ENCODE assay signal across 8 cellular contexts in the genomic region with DNA sequence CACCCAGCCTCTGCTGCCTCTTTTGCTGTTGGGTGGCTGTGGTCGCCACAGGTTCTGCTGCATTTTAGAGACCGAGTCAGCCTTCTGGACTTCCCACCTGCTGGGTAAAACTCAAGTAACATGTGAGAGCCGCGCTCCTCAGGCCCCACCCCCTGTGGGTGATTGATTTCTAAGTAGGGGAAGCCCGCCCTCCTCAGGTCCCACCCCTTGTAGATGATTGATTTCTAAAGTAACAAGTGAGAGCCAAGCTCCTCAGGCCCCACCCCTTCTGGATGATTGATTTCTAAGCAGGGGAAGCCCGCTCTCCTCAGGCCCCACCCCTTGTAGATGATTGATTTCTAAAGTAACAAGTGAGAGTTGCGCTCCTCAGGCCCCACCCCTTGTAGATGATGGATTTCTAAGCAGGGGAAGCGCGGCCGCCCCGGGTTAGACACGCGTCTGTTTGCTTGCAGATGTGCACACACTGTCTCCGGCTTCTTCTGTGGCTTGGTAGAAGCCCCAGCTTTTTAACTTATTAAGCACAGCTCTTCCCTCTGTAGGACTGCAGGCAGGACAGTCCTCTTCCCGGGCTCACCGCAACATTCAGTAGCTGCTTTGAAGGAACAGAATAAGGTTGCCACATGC.
DNase-seq lines count a peak whose midpoint lies in the region; ATAC-seq and TF ChIP-seq lines count a peak whose summit lies in the region.

No MANE protein-coding gene starts in this region.

- no peaks in the 10 kb centered on the region for H3K36me3 ChIP-seq in CD8-positive, alpha-beta memory T cell (ENCODE audit: insufficient read depth, low read length)
- H3K36me3 ChIP-seq in NT2/D1 (ENCODE audit: insufficient read depth, insufficient read length, low read length) = no peaks in the 10 kb centered on the region

- H3K27me3 Mint-ChIP-seq in CD8-positive, alpha-beta memory T cell = peaks cover 1 to 19% of the 10 kb centered on the region in 2 donors

- no peak for TF ChIP-seq CTCF in epithelial cell of esophagus (IDR thresholded peaks at IDR 0.05; ENCODE audit: insufficient read depth, low read depth, low read length, missing control alignments)

- peak overlapping the region; percentile 71 for H3K4me3 ChIP-seq in CD8-positive, alpha-beta memory T cell (ENCODE audit: low read length)
- peak overlapping the region; percentile 58 for H3K4me3 ChIP-seq in NT2/D1 (ENCODE audit: insufficient read length, low read depth)
- H3K4me3 ChIP-seq in epithelial cell of esophagus (ENCODE audit: low read length) = peak overlapping the region; percentile 42

- DNase-seq in CD8-positive, alpha-beta memory T cell = peak; percentile 84 to 97 (median 93)
- DNase-seq in HS-27A (ENCODE audit: low read depth) (peak; percentile 20), NT2/D1 (ENCODE audit: low read depth, low spot score) (peak; percentile 98), epithelial cell of esophagus (ENCODE audit: low read depth) (peak; percentile 97), middle frontal gyrus (ENCODE audit: extremely low spot score, low spot score) (peak; percentile 78)
- peak; percentile 91 for DNase-seq in activated CD8-positive, alpha-beta memory T cell treated with anti-CD3 and anti-CD28 coated beads, Interleukin-2, amount 50 U/mL, for 4 hours
- DNase-seq in stimulated activated CD8-positive, alpha-beta memory T cell treated with anti-CD3 and anti-CD28 coated beads, Interleukin-2, amount 100 ng/mL, for 48 hours (ENCODE audit: low read depth in 2 of 2) = peak; percentile 71 to 85

- H3K9me3 Mint-ChIP-seq in CD8-positive, alpha-beta memory T cell = no peaks in the 10 kb centered on the region

- H3K9me3 ChIP-seq in CD8-positive, alpha-beta memory T cell (ENCODE audit: low read length) = no peaks in the 10 kb centered on the region
- no peaks in the 10 kb centered on the region for H3K9me3 ChIP-seq in NT2/D1 (ENCODE audit: insufficient read depth, low read length)

- no peaks in the 10 kb centered on the region for H3K36me3 Mint-ChIP-seq in CD8-positive, alpha-beta memory T cell

- H3K27me3 ChIP-seq in CD8-positive, alpha-beta memory T cell (ENCODE audit: insufficient read depth, low read length, poor library complexity, severe bottlenecking) = peaks cover 5% of the 10 kb centered on the region
- peaks cover 6% of the 10 kb centered on the region for H3K27me3 ChIP-seq in NT2/D1 (ENCODE audit: insufficient read depth, insufficient read length)

- H3K4me3 Mint-ChIP-seq in CD8-positive, alpha-beta memory T cell = peak overlapping the region; percentile 82 to 91 (median 83)

- H3K27ac ChIP-seq in CD8-positive, alpha-beta memory T cell (ENCODE audit: low read depth, low read length) = peak overlapping the region; percentile 17

- CTCF ChIA-PET in CD8-positive, alpha-beta memory T cell (lab: Charles Lee) = interaction anchor here (0.7 to 0.9 kb wide), 2 partner anchors 87 to 502 kb away, joined by 3 read pairs; a partner anchor contains a TSS

- H3K9ac ChIP-seq in NT2/D1 (ENCODE audit: insufficient read length, low read depth) = peak overlapping the region; percentile 80

- peaks cover 27 to 33% (median 30%) of the 10 kb centered on the region in 3 donors for H3K4me1 Mint-ChIP-seq in CD8-positive, alpha-beta memory T cell

- H3K27ac Mint-ChIP-seq in CD8-positive, alpha-beta memory T cell = peak overlapping the region; percentile 50 to 96 (median 90)

- peaks cover 16% of the 10 kb centered on the region for H3K4me1 ChIP-seq in CD8-positive, alpha-beta memory T cell (ENCODE audit: insufficient read depth, low read length)
- peaks cover 2% of the 10 kb centered on the region for H3K4me1 ChIP-seq in NT2/D1 (ENCODE audit: insufficient read depth, insufficient read length)

- ATAC-seq in GM19468 (IDR thresholded peaks at IDR 0.05; ENCODE audit: extremely low read depth, unreplicated experiment) = peak; percentile 99

- POLR2A ChIA-PET in CD8-positive, alpha-beta memory T cell (lab: Charles Lee) = interaction anchor here (0.6 to 1.3 kb wide), 4 partner anchors 79 to 271 kb away, joined by 3 to 11 read pairs (median 4); no protein-coding TSS in a partner anchor

Comparison
In these comparisons a context has a peak if more than half of its experiments do, and no peak if none do; other contexts are left out.
1. Peak in every context shown above with its lines: DNase-seq, ATAC-seq, H3K4me3 ChIP-seq and H3K27ac ChIP-seq.
2. DNase-seq: peak in every context shown above with its lines; median percentile 98 in NT2/D1; 97 in epithelial cell of esophagus; 93 in CD8-positive, alpha-beta memory T cell; 91 in activated CD8-positive, alpha-beta memory T cell treated with anti-CD3 and anti-CD28 coated beads, Interleukin-2, amount 50 U/mL, for 4 hours; 78 in middle frontal gyrus; 78 in stimulated activated CD8-positive, alpha-beta memory T cell treated with anti-CD3 and anti-CD28 coated beads, Interleukin-2, amount 100 ng/mL, for 48 hours; 20 in HS-27A.